Comparison of ENCODE assay signal across 30 cellular contexts in the genomic region with DNA sequence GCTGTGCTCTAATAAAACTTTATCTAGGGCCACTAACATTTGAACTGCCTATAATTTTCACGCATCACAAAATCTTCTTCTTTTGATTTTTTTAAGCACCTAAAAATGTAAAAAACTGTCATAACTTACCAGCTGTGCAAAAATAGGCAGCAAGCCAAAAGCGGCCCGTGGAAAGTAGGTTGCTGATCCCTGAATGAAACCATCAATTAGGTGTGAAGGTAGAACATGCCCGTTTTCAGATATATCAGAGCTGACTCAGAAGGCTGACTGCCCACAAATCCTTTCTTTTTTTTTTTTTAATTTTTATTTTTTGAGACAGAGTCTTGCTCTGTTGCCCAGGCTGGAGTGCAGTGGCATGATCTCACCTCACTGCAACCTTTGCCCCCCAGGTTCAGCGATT. TPM values are rescaled to one million over a fixed set of nuclear protein-coding genes. Genes with fewer than 3 reads are reported as not detected.
"Had no signal": no experiment of that assay in that cellular context is flagged by ENCODE, and none has a peak within 500 bp of the region (broad histone marks: within the 10 kb centered on the region; RNA-seq: fewer than 3 reads in every experiment).

No MANE protein-coding gene starts in this region.

- H3K9me3 Mint-ChIP-seq: activated naive CD4-positive, alpha-beta T cell treated with anti-CD3 and anti-CD28 coated beads, Interleukin-2, amount 50 U/mL, for 72 hours; activated naive CD8-positive, alpha-beta T cell treated with anti-CD3 and anti-CD28 coated beads, Interleukin-2, amount 50 U/mL, for 24 hours; activated T-helper 1 cell treated with anti-CD3 and anti-CD28 coated beads, Interleukin-12 subunit alpha, Interleukin-12 subunit beta, Interleukin-2, Interleukin-4 antibody, amounts not matched to agents 30 ng/mL and 10 ng/mL and 1 ng/mL, durations not matched to agents 14 hours and 24 hours and 36 hours; T-helper 1 cell treated with Interleukin-12 subunit alpha and Interleukin-12 subunit beta and Interleukin-4 antibody, amounts not matched to agents 30 μg/mL and 1 μg/mL, for 36 hours had no signal

- ATAC-seq: activated CD4-positive, CD25-positive, alpha-beta regulatory T cell treated with anti-CD3 and anti-CD28 coated beads, Interleukin-2, amount 50 U/mL, for 24 hours; activated CD8-positive, alpha-beta T cell treated with anti-CD3 and anti-CD28 coated beads for 36 hours; activated naive CD4-positive, alpha-beta T cell treated with anti-CD3 and anti-CD28 coated beads, Interleukin-2, amount 50 U/mL, for 72 hours; activated naive CD8-positive, alpha-beta T cell treated with anti-CD3 and anti-CD28 coated beads, Interleukin-2, amount 50 U/mL, for 24 hours; body of pancreas had no signal

- H3K36me3 Mint-ChIP-seq: activated naive CD4-positive, alpha-beta T cell treated with anti-CD3 and anti-CD28 coated beads, Interleukin-2, amount 50 U/mL, for 72 hours had no signal

- H3K27ac Mint-ChIP-seq: activated CD8-positive, alpha-beta T cell treated with anti-CD3 and anti-CD28 coated beads for 36 hours; activated naive CD4-positive, alpha-beta T cell treated with anti-CD3 and anti-CD28 coated beads, Interleukin-2, amount 50 U/mL, for 72 hours; activated naive CD8-positive, alpha-beta T cell treated with anti-CD3 and anti-CD28 coated beads, Interleukin-2, amount 50 U/mL, for 24 hours; activated T-helper 1 cell treated with anti-CD3 and anti-CD28 coated beads, Interleukin-12 subunit alpha, Interleukin-12 subunit beta, Interleukin-2, Interleukin-4 antibody, amounts not matched to agents 30 ng/mL and 10 ng/mL and 1 ng/mL, durations not matched to agents 14 hours and 24 hours and 36 hours; T-helper 1 cell treated with Interleukin-12 subunit alpha and Interleukin-12 subunit beta and Interleukin-4 antibody, amounts not matched to agents 30 μg/mL and 1 μg/mL, for 36 hours had no signal

- FAIRE-seq: bronchial epithelial cell had no signal

- DNase-seq: activated CD4-positive, alpha-beta T cell treated with anti-CD3 and anti-CD28 coated beads for 4 hours; activated CD8-positive, alpha-beta memory T cell treated with anti-CD3 and anti-CD28 coated beads, Interleukin-2, amount 50 U/mL, for 4 hours; activated CD8-positive, alpha-beta T cell treated with anti-CD3 and anti-CD28 coated beads for 36 hours; activated effector memory CD4-positive, alpha-beta T cell treated with anti-CD3 and anti-CD28 coated beads, Interleukin-2, amount 50 U/mL, for 16 hours; activated naive CD4-positive, alpha-beta T cell treated with Interleukin-2 at 50 U/mL for 16 hours; activated naive CD8-positive, alpha-beta T cell treated with anti-CD3 and anti-CD28 coated beads, Interleukin-2, amount 50 U/mL, for 24 hours; amniotic stem cell; body of pancreas; central memory CD4-positive, alpha-beta T cell; KG1; MV-4-11; NCI-H1092 treated with DMSO at 0.1 percent for 48 hours; NCI-H1436; NCI-H1694 treated with DMSO at 0.1 percent for 48 hours; NCI-H2029 treated with DMSO at 0.1 percent for 48 hours; NCI-H446 treated with DMSO at 0.1 percent for 48 hours; NCI-H524 treated with DMSO at 0.1 percent for 48 hours; NCI-H774; NK-92 treated with Interleukin-12 subunit alpha and Interleukin-12 subunit beta, amount 100 ng/mL, for 24 hours; OCI-M1; Peyer's patch; SHP77 treated with DMSO at 0.1 percent for 48 hours had no signal

- H3K4me3 Mint-ChIP-seq: activated CD8-positive, alpha-beta T cell treated with anti-CD3 and anti-CD28 coated beads for 36 hours; activated naive CD8-positive, alpha-beta T cell treated with anti-CD3 and anti-CD28 coated beads, Interleukin-2, amount 50 U/mL, for 24 hours; activated T-helper 1 cell treated with anti-CD3 and anti-CD28 coated beads, Interleukin-12 subunit alpha, Interleukin-12 subunit beta, Interleukin-2, Interleukin-4 antibody, amounts not matched to agents 30 ng/mL and 10 ng/mL and 1 ng/mL, durations not matched to agents 14 hours and 24 hours and 36 hours; T-helper 1 cell treated with Interleukin-12 subunit alpha and Interleukin-12 subunit beta and Interleukin-4 antibody, amounts not matched to agents 30 μg/mL and 1 μg/mL, for 36 hours had no signal

- H3K4me3 ChIP-seq: ascending aorta, body of pancreas, Peyer's patch had no signal

RNA-seq across cellular contexts. Expression of gene IPCEF1, which starts 4.9 kb away (rescaled TPM):
- total RNA-seq: ascending aorta, chondrocyte, MCF 10A had no signal
